Comparison of ENCODE assay signal across 8 cellular contexts in genomic region chr2:46067501-46068292, GRCh38.
DNase-seq lines count a peak whose midpoint lies in the region; ATAC-seq, FAIRE-seq and TF ChIP-seq lines count a peak whose summit lies in the region.

No MANE protein-coding gene starts in this region.

- peaks cover 39% of the 10 kb centered on the region for H3K4me1 Mint-ChIP-seq in osteocyte (ENCODE audit: unreplicated experiment)

- DNase-seq in GM03348 (ENCODE audit: low spot score) (peak; percentile 84), RCC 7860 (ENCODE audit: low spot score) (peak; percentile 98), epidermal melanocyte (ENCODE audit: insufficient read length, low spot score) (peak; percentile 43), osteocyte (ENCODE audit: extremely low spot score, unreplicated experiment) (no peak), sciatic nerve (ENCODE audit: low spot score) (no peak), NCI-H1436 (lab: John Stamatoyannopoulos, UW) (no peak), SIG-M5 treated with dmso at 0.1 percent for 504 hours (lab: John Stamatoyannopoulos, UW; ENCODE audit: unreplicated experiment) (no peak)

- no peak overlapping the region for H3K4me3 Mint-ChIP-seq in osteocyte (ENCODE audit: unreplicated experiment)

- no peaks in the 10 kb centered on the region for H3K9me3 Mint-ChIP-seq in osteocyte (ENCODE audit: unreplicated experiment)

- H3K27me3 Mint-ChIP-seq in osteocyte (ENCODE audit: unreplicated experiment): no peaks in the 10 kb centered on the region

- no peak for TF ChIP-seq CTCF in osteocyte (IDR thresholded peaks at IDR 0.05)

- ATAC-seq in sciatic nerve: no peak
- ATAC-seq in HG02870 (IDR thresholded peaks at IDR 0.05; ENCODE audit: unreplicated experiment): no peak

- no peaks in the 10 kb centered on the region for H3K36me3 Mint-ChIP-seq in osteocyte (ENCODE audit: unreplicated experiment)

- FAIRE-seq in RCC 7860 (lab: Jason Lieb, UNC): peak; percentile 95

- intact Hi-C loops in sciatic nerve (cut with DNase I): loop anchor here (10.0 kb wide), 1 partner anchor 297 kb away; no protein-coding TSS in a partner anchor

- peak overlapping the region; percentile 76 for H3K27ac Mint-ChIP-seq in osteocyte (ENCODE audit: unreplicated experiment)

Comparison
In these comparisons a context has a peak if more than half of its experiments do, and no peak if none do; other contexts are left out.
1. DNase-seq: peak in GM03348 (single experiment), RCC 7860 (single experiment) and epidermal melanocyte (single experiment); none in osteocyte (single experiment), sciatic nerve (single experiment), NCI-H1436 (single experiment) and SIG-M5 treated with dmso at 0.1 percent for 504 hours (single experiment).